8 cellular contexts compared by ENCODE assay signal in the genomic region with DNA sequence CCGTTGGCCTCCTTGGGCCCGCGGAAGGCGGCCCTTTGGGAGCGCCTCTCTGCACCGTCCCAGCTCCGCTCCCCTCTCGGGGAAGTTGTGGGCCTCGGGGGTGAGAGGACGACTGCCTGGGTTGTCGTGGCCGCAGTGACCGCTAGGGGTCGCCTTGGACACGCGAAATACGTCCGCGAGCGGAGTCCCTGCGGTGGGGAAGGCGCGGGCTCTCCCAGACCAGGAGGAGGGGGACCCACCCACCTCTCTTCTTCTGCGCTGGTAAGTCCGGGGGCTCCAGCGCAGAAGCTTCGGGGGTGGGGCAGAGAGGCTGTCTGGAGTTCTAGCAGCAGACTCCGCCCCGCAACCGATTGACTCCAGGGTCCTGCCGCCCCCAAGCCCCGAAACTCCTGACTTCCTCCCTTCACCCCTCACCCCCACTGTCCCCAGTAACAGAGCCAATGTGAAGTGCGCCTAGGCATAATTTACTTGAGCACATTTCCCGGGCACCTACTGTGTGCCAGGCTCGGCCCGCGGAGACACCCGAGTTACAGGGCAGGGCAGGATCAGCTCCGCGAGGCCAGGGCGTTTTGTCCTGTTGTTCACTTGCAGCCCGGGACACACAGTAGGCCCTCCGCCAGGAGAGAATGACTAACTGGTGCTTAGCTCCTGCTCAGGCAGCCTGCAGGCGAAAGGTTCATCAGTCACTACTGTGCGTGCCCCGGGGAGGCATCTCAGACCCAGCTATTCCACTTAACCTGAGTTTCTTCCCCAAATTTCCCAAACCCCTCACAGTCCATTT. TPM values are rescaled to one million over a fixed set of nuclear protein-coding genes. Genes with fewer than 3 reads are reported as not detected.
DNase-seq lines count a peak whose midpoint lies in the region; FAIRE-seq and TF ChIP-seq lines count a peak whose summit lies in the region.

No MANE protein-coding gene starts in this region.

- peaks cover 1% of the 10 kb centered on the region; the same call in 1 of the 2 replicates for H3K27me3 ChIP-seq in H7 (ENCODE audit: control insufficient read depth, insufficient read depth, low read length)
- H3K27me3 ChIP-seq in bronchial epithelial cell (ENCODE audit: control insufficient read depth, insufficient read depth, low read length) = no peaks in the 10 kb centered on the region

- H3K36me3 ChIP-seq in H7 (replicated peaks; ENCODE audit: control insufficient read depth, insufficient read depth, low read length) (no peaks in the 10 kb centered on the region), bronchial epithelial cell (ENCODE audit: control insufficient read depth, insufficient read depth, low read length) (no peaks in the 10 kb centered on the region)

- peak overlapping the region; percentile 4; the same call in 1 of the 2 replicates for H3K4me3 ChIP-seq in GM08714 (ENCODE audit: low read length)
- H3K4me3 ChIP-seq in H7 (ENCODE audit: insufficient read depth, low read depth, low read length) = peak overlapping the region; percentile 45
- peak overlapping the region; percentile 45 for H3K4me3 ChIP-seq in WI38 (ENCODE audit: low read depth, low read length)
- peak overlapping the region; percentile 14 for H3K4me3 ChIP-seq in bronchial epithelial cell (ENCODE audit: low read depth, low read length)

- no peak for FAIRE-seq in bronchial epithelial cell (lab: Jason Lieb, UNC)

- peak; percentile 95 for DNase-seq in H7
- peak; percentile 67 for DNase-seq in MV-4-11 (lab: John Stamatoyannopoulos, UW)
- DNase-seq in bronchial epithelial cell (ENCODE audit: low read depth) = no peak
- DNase-seq in iris pigment epithelial cell (ENCODE audit: low read depth) = peak; percentile 67
- peak; percentile 91 for DNase-seq in stimulated activated CD4-positive, alpha-beta T cell treated with anti-CD3 and anti-CD28 coated beads, Interleukin-12 subunit alpha, Interleukin-12 subunit beta, amount 100 ng/mL, for 4 hours
- DNase-seq in COR-L47 (lab: John Stamatoyannopoulos, UW) = no peak

- TF ChIP-seq CTCF in WI38 (IDR thresholded peaks at IDR 0.05; ENCODE audit: low read depth, low read length) (peak; percentile 81), bronchial epithelial cell (IDR thresholded peaks at IDR 0.05; ENCODE audit: insufficient read depth, low read length, severe bottlenecking) (peak; percentile 96)

RNA-seq across cellular contexts. Expression of gene DNASE1L3, which starts 32.8 kb away (rescaled TPM):
- not detected in 2 replicates for total RNA-seq in H7 (2014; rRNA removed; shearing (Covaris generic))
- 2.3 TPM in 1 of 2 replicates, not detected in the other for total RNA-seq in bronchial epithelial cell

RNA-seq across cellular contexts. Expression of gene ABHD6, which starts 59.7 kb away (rescaled TPM):
- total RNA-seq in H7 (2014; rRNA removed; shearing (Covaris generic)) = 6.2 and 7.0 TPM in 2 replicates
- 7.1 and 11.6 TPM in 2 replicates for total RNA-seq in bronchial epithelial cell

Comparison
In these comparisons a context has a peak if more than half of its experiments do, and no peak if none do; other contexts are left out.
1. DNase-seq: peak in H7 (single experiment), MV-4-11 (single experiment), iris pigment epithelial cell (single experiment) and stimulated activated CD4-positive, alpha-beta T cell treated with anti-CD3 and anti-CD28 coated beads, Interleukin-12 subunit alpha, Interleukin-12 subunit beta, amount 100 ng/mL, for 4 hours (single experiment); none in bronchial epithelial cell (single experiment) and COR-L47 (single experiment).
2. Peak in every context shown above with its lines, with median percentiles within 50 percentile points of each other: H3K4me3 ChIP-seq.